1 cellular context compared by ENCODE assay signal in genomic region chr13:42967660-42968059, GRCh38.
TF ChIP-seq lines count a peak whose summit lies in the region.

No MANE protein-coding gene starts in this region.

TF ChIP-seq in IMR-90, 13 proteins besides CTCF, POLR2A, EP300 and RAD21:
- TF ChIP-seq MAZ (IDR thresholded peaks at IDR 0.05; ENCODE audit: borderline replicate concordance, low read depth, low read length) (no peak), CEBPB (IDR thresholded peaks at IDR 0.05; ENCODE audit: low read depth, low read length) (no peak), CHD1 (IDR thresholded peaks at IDR 0.05; ENCODE audit: low read depth, low read length) (no peak), FOS (IDR thresholded peaks at IDR 0.05; ENCODE audit: low read depth, low read length) (no peak), MXI1 (IDR thresholded peaks at IDR 0.05; ENCODE audit: borderline replicate concordance, low read depth, low read length) (no peak), SMC3 (IDR thresholded peaks at IDR 0.05; ENCODE audit: low read depth, low read length) (no peak), USF2 (IDR thresholded peaks at IDR 0.05; ENCODE audit: low read depth, low read length) (no peak), RFX5 (IDR thresholded peaks at IDR 0.05; ENCODE audit: low read depth, low read length) (no peak), MAFK (IDR thresholded peaks at IDR 0.05; ENCODE audit: low read depth, low read length) (no peak), NFE2L2 (IDR thresholded peaks at IDR 0.05; ENCODE audit: low read depth, low read length) (no peak), BHLHE40 (IDR thresholded peaks at IDR 0.05; ENCODE audit: low read depth, low read length) (no peak), RCOR1 (IDR thresholded peaks at IDR 0.05; ENCODE audit: insufficient replicate concordance, low read length) (no peak)
- TF ChIP-seq, protein P1, sequence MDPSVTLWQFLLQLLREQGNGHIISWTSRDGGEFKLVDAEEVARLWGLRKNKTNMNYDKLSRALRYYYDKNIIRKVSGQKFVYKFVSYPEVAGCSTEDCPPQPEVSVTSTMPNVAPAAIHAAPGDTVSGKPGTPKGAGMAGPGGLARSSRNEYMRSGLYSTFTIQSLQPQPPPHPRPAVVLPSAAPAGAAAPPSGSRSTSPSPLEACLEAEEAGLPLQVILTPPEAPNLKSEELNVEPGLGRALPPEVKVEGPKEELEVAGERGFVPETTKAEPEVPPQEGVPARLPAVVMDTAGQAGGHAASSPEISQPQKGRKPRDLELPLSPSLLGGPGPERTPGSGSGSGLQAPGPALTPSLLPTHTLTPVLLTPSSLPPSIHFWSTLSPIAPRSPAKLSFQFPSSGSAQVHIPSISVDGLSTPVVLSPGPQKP (IDR thresholded peaks at IDR 0.05; ENCODE audit: borderline replicate concordance, low read depth, low read length): no peak
TF ChIP-seq in IMR-90: peak in this region for 0.
